In genomic region chr1:201850053-201850397, GRCh38 we compare ENCODE assay signal across 8 cellular contexts. TPM values are rescaled to one million over a fixed set of nuclear protein-coding genes. Genes with fewer than 3 reads are reported as not detected.
DNase-seq lines count a peak whose midpoint lies in the region; ATAC-seq lines count a peak whose summit lies in the region.

No MANE protein-coding gene starts in this region.

- intact Hi-C loops in activated T-helper 2 cell treated with anti-CD3 and anti-CD28 coated beads, Interferon-gamma antibody, Interleukin-2, Interleukin-4, amounts not matched to agents 10 μg/mL and 5 μg/mL and 100 μg/mL, durations not matched to agents 14 hours and 24 hours and 36 hours (cut with micrococcal nuclease) = no loop called here

- peaks cover 58% of the 10 kb centered on the region for H3K36me3 Mint-ChIP-seq in activated T-helper 2 cell treated with anti-CD3 and anti-CD28 coated beads, Interferon-gamma antibody, Interleukin-2, Interleukin-4, amounts not matched to agents 10 μg/mL and 5 μg/mL and 100 μg/mL, durations not matched to agents 14 hours and 24 hours and 36 hours (ENCODE audit: low read depth)
- peaks cover 21% of the 10 kb centered on the region for H3K36me3 Mint-ChIP-seq in natural killer cell treated with Interleukin-12 subunit alpha and Interleukin-12 subunit beta and Interleukin-15 and Interleukin-18, amount 100 ng/mL, for 72 hours

- no peak overlapping the region for H3K9ac ChIP-seq in NT2/D1 (ENCODE audit: insufficient read length, low read depth)

- H3K4me3 ChIP-seq in NT2/D1 (ENCODE audit: insufficient read length, low read depth) = no peak overlapping the region

- peaks cover 71% of the 10 kb centered on the region for H3K36me3 ChIP-seq in NT2/D1 (ENCODE audit: insufficient read depth, insufficient read length, low read length)

- DNase-seq in AG08396 (ENCODE audit: low spot score) = peak; percentile 66
- peak; percentile 9 for DNase-seq in NT2/D1 (ENCODE audit: low read depth, low spot score)
- no peak for DNase-seq in epithelial cell of prostate (ENCODE audit: low read depth, low spot score)
- peak; percentile 39 for DNase-seq in mucosa of gallbladder (ENCODE audit: low spot score)
- DNase-seq in Kasumi-1 (lab: John Stamatoyannopoulos, UW) = no peak
- no peak for DNase-seq in NCI-H774 (lab: John Stamatoyannopoulos, UW)
- DNase-seq in activated T-helper 2 cell treated with anti-CD3 and anti-CD28 coated beads, Interferon-gamma antibody, Interleukin-2, Interleukin-4, amounts not matched to agents 10 μg/mL and 5 μg/mL and 100 μg/mL, durations not matched to agents 14 hours and 24 hours and 36 hours (ENCODE audit: low spot score) = no peak
- no peak for DNase-seq in natural killer cell treated with Interleukin-12 subunit alpha and Interleukin-12 subunit beta and Interleukin-15 and Interleukin-18, amount 100 ng/mL, for 72 hours (ENCODE audit: low spot score)

- ATAC-seq in natural killer cell treated with Interleukin-12 subunit alpha and Interleukin-12 subunit beta and Interleukin-15 and Interleukin-18, amount 100 ng/mL, for 72 hours = no peak

- peaks cover 2% of the 10 kb centered on the region for H3K4me1 Mint-ChIP-seq in activated T-helper 2 cell treated with anti-CD3 and anti-CD28 coated beads, Interferon-gamma antibody, Interleukin-2, Interleukin-4, amounts not matched to agents 10 μg/mL and 5 μg/mL and 100 μg/mL, durations not matched to agents 14 hours and 24 hours and 36 hours (ENCODE audit: low read depth)
- peaks cover 13% of the 10 kb centered on the region in 2 donors for H3K4me1 Mint-ChIP-seq in natural killer cell treated with Interleukin-12 subunit alpha and Interleukin-12 subunit beta and Interleukin-15 and Interleukin-18, amount 100 ng/mL, for 72 hours (ENCODE audit: low read depth in 2 of 2)

- no peaks in the 10 kb centered on the region for H3K9me3 ChIP-seq in NT2/D1 (ENCODE audit: insufficient read depth, low read length)

- no peaks in the 10 kb centered on the region for H3K4me1 ChIP-seq in NT2/D1 (ENCODE audit: insufficient read depth, insufficient read length)

- no peak overlapping the region for H3K27ac Mint-ChIP-seq in activated T-helper 2 cell treated with anti-CD3 and anti-CD28 coated beads, Interferon-gamma antibody, Interleukin-2, Interleukin-4, amounts not matched to agents 10 μg/mL and 5 μg/mL and 100 μg/mL, durations not matched to agents 14 hours and 24 hours and 36 hours
- no peak overlapping the region for H3K27ac Mint-ChIP-seq in natural killer cell treated with Interleukin-12 subunit alpha and Interleukin-12 subunit beta and Interleukin-15 and Interleukin-18, amount 100 ng/mL, for 72 hours

- H3K27me3 Mint-ChIP-seq in activated T-helper 2 cell treated with anti-CD3 and anti-CD28 coated beads, Interferon-gamma antibody, Interleukin-2, Interleukin-4, amounts not matched to agents 10 μg/mL and 5 μg/mL and 100 μg/mL, durations not matched to agents 14 hours and 24 hours and 36 hours (ENCODE audit: low read depth) = no peaks in the 10 kb centered on the region
- H3K27me3 Mint-ChIP-seq in natural killer cell treated with Interleukin-12 subunit alpha and Interleukin-12 subunit beta and Interleukin-15 and Interleukin-18, amount 100 ng/mL, for 72 hours = no peaks in the 10 kb centered on the region

- H3K27ac ChIP-seq in epithelial cell of prostate = peak overlapping the region; percentile 67

- H3K4me3 Mint-ChIP-seq in activated T-helper 2 cell treated with anti-CD3 and anti-CD28 coated beads, Interferon-gamma antibody, Interleukin-2, Interleukin-4, amounts not matched to agents 10 μg/mL and 5 μg/mL and 100 μg/mL, durations not matched to agents 14 hours and 24 hours and 36 hours (ENCODE audit: low read depth) = no peak overlapping the region
- no peak overlapping the region for H3K4me3 Mint-ChIP-seq in natural killer cell treated with Interleukin-12 subunit alpha and Interleukin-12 subunit beta and Interleukin-15 and Interleukin-18, amount 100 ng/mL, for 72 hours

- no peaks in the 10 kb centered on the region for H3K9me3 Mint-ChIP-seq in activated T-helper 2 cell treated with anti-CD3 and anti-CD28 coated beads, Interferon-gamma antibody, Interleukin-2, Interleukin-4, amounts not matched to agents 10 μg/mL and 5 μg/mL and 100 μg/mL, durations not matched to agents 14 hours and 24 hours and 36 hours
- H3K9me3 Mint-ChIP-seq in natural killer cell treated with Interleukin-12 subunit alpha and Interleukin-12 subunit beta and Interleukin-15 and Interleukin-18, amount 100 ng/mL, for 72 hours = no peaks in the 10 kb centered on the region

- H3K27me3 ChIP-seq in NT2/D1 (ENCODE audit: insufficient read depth, insufficient read length) = no peaks in the 10 kb centered on the region

RNA-seq across cellular contexts. Expression of gene IPO9, which starts 21.1 kb away (rescaled TPM):
- 35.0 TPM for total RNA-seq in mucosa of gallbladder
- total RNA-seq in activated T-helper 2 cell treated with anti-CD3 and anti-CD28 coated beads, Interferon-gamma antibody, Interleukin-2, Interleukin-4, amounts not matched to agents 10 μg/mL and 5 μg/mL and 100 μg/mL, durations not matched to agents 14 hours and 24 hours and 36 hours = 64.7 and 66.7 TPM in 2 replicates
- 10 to 100 TPM; 61.4 to 91.0 TPM for total RNA-seq in natural killer cell treated with Interleukin-12 subunit alpha and Interleukin-12 subunit beta and Interleukin-15 and Interleukin-18, amount 100 ng/mL, for 72 hours

RNA-seq across cellular contexts. Expression of gene SHISA4, which starts 38.7 kb away (rescaled TPM):
- total RNA-seq in mucosa of gallbladder = 29.4 TPM
- total RNA-seq in activated T-helper 2 cell treated with anti-CD3 and anti-CD28 coated beads, Interferon-gamma antibody, Interleukin-2, Interleukin-4, amounts not matched to agents 10 μg/mL and 5 μg/mL and 100 μg/mL, durations not matched to agents 14 hours and 24 hours and 36 hours = 0.41 and 0.48 TPM in 2 replicates
- total RNA-seq in natural killer cell treated with Interleukin-12 subunit alpha and Interleukin-12 subunit beta and Interleukin-15 and Interleukin-18, amount 100 ng/mL, for 72 hours = 1 to 10 TPM; 2.5 TPM

Comparison
In these comparisons a context has a peak if more than half of its experiments do, and no peak if none do; other contexts are left out.
1. DNase-seq: peak in AG08396 (single experiment), NT2/D1 (single experiment) and mucosa of gallbladder (single experiment); none in epithelial cell of prostate (single experiment), Kasumi-1 (0 of 2), NCI-H774 (single experiment), activated T-helper 2 cell treated with anti-CD3 and anti-CD28 coated beads, Interferon-gamma antibody, Interleukin-2, Interleukin-4, amounts not matched to agents 10 μg/mL and 5 μg/mL and 100 μg/mL, durations not matched to agents 14 hours and 24 hours and 36 hours (single experiment) and natural killer cell treated with Interleukin-12 subunit alpha and Interleukin-12 subunit beta and Interleukin-15 and Interleukin-18, amount 100 ng/mL, for 72 hours (single experiment).